18 cellular contexts compared by ENCODE assay signal in genomic region chr3:60992395-60992794, GRCh38.
DNase-seq lines count a peak whose midpoint lies in the region; ATAC-seq, FAIRE-seq and TF ChIP-seq lines count a peak whose summit lies in the region.
"Had no signal": no experiment of that assay in that cellular context is flagged by ENCODE, and none has a peak within 500 bp of the region (broad histone marks: within the 10 kb centered on the region; RNA-seq: fewer than 3 reads in every experiment).

No MANE protein-coding gene starts in this region.

- H3K36me3 ChIP-seq in right lobe of liver (no peaks in the 10 kb centered on the region), HepG2 (replicated peaks in 1 of 2; ENCODE audit: control insufficient read depth in 1 of 2, insufficient read depth in 2 of 2, low read length in 2 of 2) (no peaks in the 10 kb centered on the region), left ventricle myocardium inferior (no peaks in the 10 kb centered on the region), stomach (no peaks in the 10 kb centered on the region)
- H3K36me3 ChIP-seq: thoracic aorta had no signal

- no peak overlapping the region for H3K4me3 Mint-ChIP-seq in naive thymus-derived CD8-positive, alpha-beta T cell
- H3K4me3 Mint-ChIP-seq: CD8-positive, alpha-beta memory T cell; dendritic cell treated with granulocyte-macrophage colony-stimulating factor and Interleukin-4, amounts not matched to agents 40 ng/mL and 50 ng/mL, for 4 days had no signal

- TF ChIP-seq POLR2A in right lobe of liver (IDR thresholded peaks at IDR 0.05), result no peak
- no peak for TF ChIP-seq POLR2A in HepG2 (IDR thresholded peaks at IDR 0.05; ENCODE audit: insufficient read depth in 1 of 2, low read depth in 2 of 2, low read length in 2 of 2)
- no peak for TF ChIP-seq POLR2A in stomach (IDR thresholded peaks at IDR 0.05)

- POLR2A ChIA-PET in HepG2 (lab: Yijun Ruan, JAX), result no interaction called here
- POLR2A ChIA-PET in naive thymus-derived CD8-positive, alpha-beta T cell (lab: Charles Lee), result no interaction called here

- WGBS in right lobe of liver (ENCODE audit: insufficient coverage, low coverage, low lambda C conversion rate, missing lambda C conversion rate), result 43% methylated on average over 5 of the region's 5 CpGs
- WGBS in HepG2 (ENCODE audit: low lambda C conversion rate), result 45% methylated on average over 5 of the region's 5 CpGs
- WGBS in stomach, 5 donors, result 49 to 61% (median 55%) methylated on average over 5 of the region's 5 CpGs

- H3K9me3 Mint-ChIP-seq in naive thymus-derived CD8-positive, alpha-beta T cell, result peaks cover 0 to 10% (median 4%) of the 10 kb centered on the region in 9 donors
- H3K9me3 Mint-ChIP-seq: dendritic cell treated with granulocyte-macrophage colony-stimulating factor and Interleukin-4, amounts not matched to agents 40 ng/mL and 50 ng/mL, for 4 days had no signal

- H3K27ac ChIP-seq in right lobe of liver, result no peak overlapping the region
- no peak overlapping the region for H3K27ac ChIP-seq in HepG2 (ENCODE audit: extremely low read length, insufficient read depth, low read length)
- H3K27ac ChIP-seq in left ventricle myocardium inferior (replicated peaks), result peak overlapping the region; percentile 3
- H3K27ac ChIP-seq in stomach, result no peak overlapping the region
- H3K27ac ChIP-seq: thoracic aorta had no signal

- H3K27me3 ChIP-seq in right lobe of liver (no peaks in the 10 kb centered on the region), HepG2 (ENCODE audit: control insufficient read depth in 1 of 2, insufficient read depth in 2 of 2, low read length in 2 of 2) (no peaks in the 10 kb centered on the region), left ventricle myocardium inferior (ENCODE audit: low read depth) (no peaks in the 10 kb centered on the region), stomach (no peaks in the 10 kb centered on the region)

- no peaks in the 10 kb centered on the region for H4K20me1 ChIP-seq in HepG2 (ENCODE audit: insufficient read depth, low read length)

- no peak for FAIRE-seq in HepG2 (lab: Jason Lieb, UNC)
- FAIRE-seq: GM19239, kidney had no signal

- intact Hi-C loops in right lobe of liver (cut with DNase I), result no loop called here
- intact Hi-C loops in HepG2 (cut with micrococcal nuclease; ENCODE audit: unreplicated experiment), result no loop called here
- intact Hi-C loops in left ventricle myocardium inferior (cut with micrococcal nuclease), result no loop called here
- intact Hi-C loops in stomach (cut with DNase I; ENCODE audit: low total_unique reads), result no loop called here

- CTCF ChIA-PET in HepG2 (lab: Yijun Ruan, JAX; ENCODE audit: low intra/inter-chr PET ratio, low total read pairs), result no interaction called here

- H3K9me3 ChIP-seq in right lobe of liver (no peaks in the 10 kb centered on the region), HepG2 (ENCODE audit: low read length) (no peaks in the 10 kb centered on the region), left ventricle myocardium inferior (replicated peaks) (peaks cover 2% of the 10 kb centered on the region), stomach (no peaks in the 10 kb centered on the region)
- H3K9me3 ChIP-seq: thoracic aorta had no signal

- peak in 3 of 4 donors; percentile 24 to 50 (median 39) for ATAC-seq in right lobe of liver
- no peak for ATAC-seq in HepG2
- ATAC-seq in naive thymus-derived CD8-positive, alpha-beta T cell, result no peak
- ATAC-seq: PC-3 had no signal

- no peaks in the 10 kb centered on the region for H3K27me3 Mint-ChIP-seq in naive thymus-derived CD8-positive, alpha-beta T cell
- H3K27me3 Mint-ChIP-seq: CD8-positive, alpha-beta memory T cell; dendritic cell treated with granulocyte-macrophage colony-stimulating factor and Interleukin-4, amounts not matched to agents 40 ng/mL and 50 ng/mL, for 4 days had no signal

- no TSS peak for BruUV-seq in HepG2 (replicated peaks; lab: Mats Ljungman, UMichigan)

- DNase-seq in right lobe of liver, result no peak
- DNase-seq in HepG2 (ENCODE audit: low spot score), result no peak
- DNase-seq in NOMO-1 treated with dmso at 0.1 percent for 144 hours (lab: John Stamatoyannopoulos, UW; ENCODE audit: unreplicated experiment), result peak; percentile 84
- DNase-seq in left ventricle myocardium inferior, result peak; percentile 19
- no peak for DNase-seq in NCI-H1436 (lab: John Stamatoyannopoulos, UW)
- DNase-seq in stomach, result no peak
- DNase-seq in naive thymus-derived CD8-positive, alpha-beta T cell, result no peak
- no peak for DNase-seq in NCI-H748 treated with DMSO at 0.1 percent for 48 hours (lab: John Stamatoyannopoulos, UW)
- DNase-seq: ACHN; activated CD4-positive, CD25-positive, alpha-beta regulatory T cell; activated naive CD4-positive, alpha-beta T cell; CD8-positive, alpha-beta memory T cell; kidney; PC-3; stimulated activated CD4-positive, alpha-beta T cell treated with anti-CD3 and anti-CD28 coated beads, Interleukin-1b, Interleukin-23, amount 100 ng/mL, for 48 hours had no signal

- H3K27ac Mint-ChIP-seq in naive thymus-derived CD8-positive, alpha-beta T cell, result no peak overlapping the region
- H3K27ac Mint-ChIP-seq: CD8-positive, alpha-beta memory T cell; dendritic cell treated with granulocyte-macrophage colony-stimulating factor and Interleukin-4, amounts not matched to agents 40 ng/mL and 50 ng/mL, for 4 days had no signal

- H2AFZ ChIP-seq in HepG2 (ENCODE audit: low read length), result no peak overlapping the region

- no peak for TF ChIP-seq RAD21 in HepG2 (CRISPR knock-in tag; IDR thresholded peaks at IDR 0.05)

- no peaks in the 10 kb centered on the region for H3K4me1 Mint-ChIP-seq in naive thymus-derived CD8-positive, alpha-beta T cell
- H3K4me1 Mint-ChIP-seq: CD8-positive, alpha-beta memory T cell had no signal

- H3K79me2 ChIP-seq in HepG2 (ENCODE audit: insufficient read depth, low read length), result no peaks in the 10 kb centered on the region

- H3K4me3 ChIP-seq in right lobe of liver (no peak overlapping the region), HepG2 (replicated peaks in 1 of 3; ENCODE audit: insufficient read depth in 1 of 3, low read depth in 2 of 3, low read length in 3 of 3) (no peak overlapping the region), left ventricle myocardium inferior (no peak overlapping the region), stomach (no peak overlapping the region)
- H3K4me3 ChIP-seq: thoracic aorta had no signal

- in situ Hi-C loops in HepG2 (cut with HindIII; ENCODE audit: extremely low pct_ligation_motif_present, low pct_unique_long_range_greater_than_20kb), result no loop called here

- TF ChIP-seq EP300 in HepG2 (IDR thresholded peaks at IDR 0.05; ENCODE audit: low read depth in 2 of 2, low read length in 2 of 2), result no peak
- TF ChIP-seq EP300 in HepG2 (CRISPR knock-in tag; IDR thresholded peaks at IDR 0.05; ENCODE audit: borderline replicate concordance), result no peak
- TF ChIP-seq EP300 in stomach (IDR thresholded peaks at IDR 0.05), result no peak

- TF ChIP-seq CTCF in right lobe of liver (IDR thresholded peaks at IDR 0.05) (no peak), HepG2 (CRISPR knock-in tag; IDR thresholded peaks at IDR 0.05) (no peak), left ventricle myocardium inferior (IDR thresholded peaks at IDR 0.05; ENCODE audit: borderline replicate concordance) (no peak), stomach (IDR thresholded peaks at IDR 0.05) (no peak)

- H3K4me1 ChIP-seq in right lobe of liver, result no peaks in the 10 kb centered on the region
- no peaks in the 10 kb centered on the region for H3K4me1 ChIP-seq in HepG2 (ENCODE audit: insufficient read depth, low read length)
- H3K4me1 ChIP-seq in left ventricle myocardium inferior, result peaks cover 32% of the 10 kb centered on the region
- no peaks in the 10 kb centered on the region for H3K4me1 ChIP-seq in stomach

- no peak overlapping the region for H3K4me2 ChIP-seq in HepG2 (ENCODE audit: low read depth, low read length)

- H3K9ac ChIP-seq in HepG2 (ENCODE audit: insufficient read depth, low read depth, low read length), result no peak overlapping the region

- peaks cover 0 to 9% (median 0%) of the 10 kb centered on the region in 3 donors for H3K36me3 Mint-ChIP-seq in naive thymus-derived CD8-positive, alpha-beta T cell

TF ChIP-seq in HepG2, 621 proteins besides CTCF, POLR2A, EP300 and RAD21 (continues in another document):
- TF ChIP-seq ZEB1 (IDR thresholded peaks at IDR 0.05; ENCODE audit: insufficient replicate concordance, low read depth) (no peak), POLR2AphosphoS5 (IDR thresholded peaks at IDR 0.05; ENCODE audit: low read depth, low read length) (no peak), ZNF619 (CRISPR knock-in tag; IDR thresholded peaks at IDR 0.05) (no peak), MAFG (CRISPR knock-in tag; IDR thresholded peaks at IDR 0.05) (no peak), ZNF282 (IDR thresholded peaks at IDR 0.05; ENCODE audit: partially characterized antibody) (no peak), HNF4G (IDR thresholded peaks at IDR 0.05; ENCODE audit: borderline replicate concordance, low read depth, low read length) (no peak), HNF4G (CRISPR knock-in tag; IDR thresholded peaks at IDR 0.05; ENCODE audit: borderline replicate concordance, low read depth) (no peak), ZNF567 (CRISPR knock-in tag; IDR thresholded peaks at IDR 0.05; ENCODE audit: borderline replicate concordance) (no peak), CREB1 (IDR thresholded peaks at IDR 0.05) (no peak), CREB1 (CRISPR knock-in tag; IDR thresholded peaks at IDR 0.05) (no peak), HOMEZ (CRISPR knock-in tag; IDR thresholded peaks at IDR 0.05; ENCODE audit: low read depth) (no peak), ZNF570 (CRISPR knock-in tag; IDR thresholded peaks at IDR 0.05; ENCODE audit: borderline replicate concordance) (no peak), SMAD9 (CRISPR knock-in tag; IDR thresholded peaks at IDR 0.05) (no peak), SNAI1 (CRISPR knock-in tag; IDR thresholded peaks at IDR 0.05; ENCODE audit: borderline replicate concordance) (no peak), FOXC1 (CRISPR knock-in tag; IDR thresholded peaks at IDR 0.05; ENCODE audit: borderline replicate concordance) (no peak)

Comparison
In these comparisons a context has a peak if more than half of its experiments do, and no peak if none do; other contexts are left out.
1. ATAC-seq: peak in right lobe of liver (3 of 4); none in HepG2 (single experiment) and naive thymus-derived CD8-positive, alpha-beta T cell (0 of 2).
2. DNase-seq: peak in NOMO-1 treated with dmso at 0.1 percent for 144 hours (single experiment) and left ventricle myocardium inferior (single experiment); none in right lobe of liver (0 of 3), HepG2 (single experiment), NCI-H1436 (single experiment), stomach (single experiment), naive thymus-derived CD8-positive, alpha-beta T cell (0 of 10) and NCI-H748 treated with DMSO at 0.1 percent for 48 hours (single experiment).